Comparison of ENCODE assay signal across 18 cellular contexts in the genomic region with DNA sequence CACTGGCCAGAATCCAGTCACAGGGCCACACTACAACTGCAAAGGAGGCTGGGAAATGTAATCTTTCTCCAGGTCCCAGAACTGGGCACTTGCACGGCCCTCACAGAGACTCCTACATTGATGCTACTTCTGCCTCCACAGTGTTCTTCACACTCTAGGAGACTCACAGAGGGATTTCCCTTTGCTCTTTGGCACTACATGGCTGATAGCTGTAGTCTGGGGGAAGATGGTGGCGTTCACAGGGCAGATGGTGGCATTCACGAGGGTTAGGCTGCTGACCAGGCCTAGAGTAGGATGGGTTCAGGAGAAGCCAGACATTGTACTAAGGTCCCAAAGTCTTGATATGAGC.
DNase-seq lines count a peak whose midpoint lies in the region; ATAC-seq and TF ChIP-seq lines count a peak whose summit lies in the region.
"Had no signal": no experiment of that assay in that cellular context is flagged by ENCODE, and none has a peak within 500 bp of the region (broad histone marks: within the 10 kb centered on the region; RNA-seq: fewer than 3 reads in every experiment).

No MANE protein-coding gene starts in this region.

- H2BK12ac ChIP-seq in trophoblast cell (ENCODE audit: low read length), result peak overlapping the region; percentile 89

- peak overlapping the region; percentile 50; the same call in 1 of the 2 replicates for H3K56ac ChIP-seq in IMR-90 (ENCODE audit: extremely low read depth, insufficient read depth, low read length)

- in situ Hi-C loops in IMR-90 (cut with MboI; ENCODE audit: low sequenced_read_pairs), result no loop called here

- H2AK5ac ChIP-seq in IMR-90 (ENCODE audit: low read depth, low read length) (peak overlapping the region; percentile 97), trophoblast cell (ENCODE audit: low read length) (peak overlapping the region; percentile 5)

- no peak for TF ChIP-seq CTCF in IMR-90 (conservative IDR thresholded peaks at IDR 0.05; ENCODE audit: low read depth, low read length)
- no peak for TF ChIP-seq CTCF in left lung (IDR thresholded peaks at IDR 0.05)
- TF ChIP-seq CTCF in suprapubic skin (IDR thresholded peaks at IDR 0.05), result no peak

- DNase-seq in IMR-90, result no peak
- DNase-seq in left lung, result no peak
- no peak for DNase-seq in trophoblast cell
- no peak for DNase-seq in T-helper 9 cell
- no peak for DNase-seq in NCI-H2107 (lab: John Stamatoyannopoulos, UW)
- DNase-seq in suprapubic skin (ENCODE audit: low spot score in 2 of 2), result no peak
- DNase-seq: Caco-2; CD8-positive, alpha-beta T cell; KBM-7; NCI-H2029; NCI-H526 treated with DMSO at 0.1 percent for 48 hours; PC-9; Right ventricle myocardium superior had no signal

- no peak for TF ChIP-seq EP300 in suprapubic skin (IDR thresholded peaks at IDR 0.05)

- H3K9ac ChIP-seq in IMR-90 (ENCODE audit: low read depth, low read length), result no peak overlapping the region
- no peak overlapping the region for H3K9ac ChIP-seq in trophoblast cell (ENCODE audit: low read length)

- peak overlapping the region; percentile 80 for H3K27ac ChIP-seq in IMR-90 (ENCODE audit: insufficient read depth, low read length)
- no peak overlapping the region for H3K27ac ChIP-seq in left lung
- peak overlapping the region; percentile 67 for H3K27ac ChIP-seq in trophoblast cell (ENCODE audit: low read depth, low read length)
- H3K27ac ChIP-seq in suprapubic skin, result no peak overlapping the region
- H3K27ac ChIP-seq: C4-2B, PC-9 had no signal

- no peaks in the 10 kb centered on the region for H3K27me3 ChIP-seq in IMR-90 (ENCODE audit: control insufficient read depth, insufficient read depth, low read length)
- H3K27me3 ChIP-seq in left lung, result no peaks in the 10 kb centered on the region
- H3K27me3 ChIP-seq in trophoblast cell (ENCODE audit: insufficient read depth, low read length), result no peaks in the 10 kb centered on the region
- no peaks in the 10 kb centered on the region for H3K27me3 ChIP-seq in suprapubic skin

- peaks cover 16% of the 10 kb centered on the region for H3K9me1 ChIP-seq in IMR-90 (ENCODE audit: insufficient read depth, low read length)

- dilution Hi-C loops in IMR-90 (cut with HindIII; ENCODE audit: low sequenced_read_pairs, unreplicated experiment), result no loop called here

- peak overlapping the region; percentile 92 for H4K91ac ChIP-seq in IMR-90 (ENCODE audit: insufficient read depth, low read depth, low read length)
- H4K91ac ChIP-seq in trophoblast cell (ENCODE audit: low read depth, low read length), result peak overlapping the region; percentile 90

- peak overlapping the region; percentile 84 for H3K23ac ChIP-seq in IMR-90 (ENCODE audit: low read depth, low read length)
- no peak overlapping the region for H3K23ac ChIP-seq in trophoblast cell (ENCODE audit: low read length)

- ATAC-seq in IMR-90 (ENCODE audit: low read depth), result no peak
- no peak for ATAC-seq in SK-N-SH treated with all-trans-retinoic acid at 6 μM for 48 hours
- ATAC-seq in left lung, result peak; percentile 28
- no peak for ATAC-seq in HG03159 (IDR thresholded peaks at IDR 0.05; ENCODE audit: unreplicated experiment)
- ATAC-seq: CD8-positive, alpha-beta T cell; HCT116; HepG2 had no signal

- H3K9me3 ChIP-seq in IMR-90 (ENCODE audit: control insufficient read depth, insufficient read depth, low read length), result no peaks in the 10 kb centered on the region
- no peaks in the 10 kb centered on the region for H3K9me3 ChIP-seq in left lung
- peaks cover 1% of the 10 kb centered on the region for H3K9me3 ChIP-seq in trophoblast cell (ENCODE audit: insufficient read depth, low read depth, low read length)
- no peaks in the 10 kb centered on the region for H3K9me3 ChIP-seq in suprapubic skin
- H3K9me3 ChIP-seq: Caco-2 had no signal

- H3K36me3 ChIP-seq in IMR-90 (ENCODE audit: control insufficient read depth, insufficient read depth, low read length), result no peaks in the 10 kb centered on the region
- no peaks in the 10 kb centered on the region for H3K36me3 ChIP-seq in left lung
- H3K36me3 ChIP-seq in trophoblast cell (ENCODE audit: control insufficient read depth in 1 of 2, insufficient read depth in 2 of 2, low read length in 2 of 2), result no peaks in the 10 kb centered on the region
- H3K36me3 ChIP-seq in suprapubic skin, result no peaks in the 10 kb centered on the region

- peak overlapping the region; percentile 80 for H3K14ac ChIP-seq in IMR-90 (replicated peaks; ENCODE audit: low read depth, low read length)
- H3K14ac ChIP-seq in trophoblast cell (ENCODE audit: low read length), result peak overlapping the region; percentile 38

- WGBS in IMR-90 (ENCODE audit: extremely low coverage in 2 of 2, insufficient read length in 1 of 2), 2 experiments, result no CpG with 5 or more reads among the region's 3 CpGs
- no CpG with 5 or more reads among the region's 3 CpGs for WGBS in trophoblast cell (ENCODE audit: extremely low coverage, insufficient coverage, insufficient read length)
- 95% methylated on average over 3 of the region's 3 CpGs for WGBS in suprapubic skin

- peak overlapping the region; percentile 74 for H2AFZ ChIP-seq in IMR-90 (replicated peaks; ENCODE audit: low read length, poor library complexity)
- H2AFZ ChIP-seq in trophoblast cell (ENCODE audit: insufficient read depth, low read length, poor library complexity), result no peak overlapping the region
- H2AFZ ChIP-seq: PC-9 had no signal

- H2BK15ac ChIP-seq in IMR-90 (ENCODE audit: low read depth, low read length), result peak overlapping the region; percentile 98; the same call in 2 of the 3 replicates

- H3K79me2 ChIP-seq in trophoblast cell (ENCODE audit: control insufficient read depth, insufficient read depth, low read length, poor library complexity), result no peaks in the 10 kb centered on the region

- H3K4ac ChIP-seq in IMR-90 (ENCODE audit: low read depth, low read length) (peak overlapping the region; percentile 93), trophoblast cell (ENCODE audit: low read depth, low read length) (no peak overlapping the region)

- H3K4me3 ChIP-seq in IMR-90 (ENCODE audit: insufficient read depth, low read depth, low read length), result no peak overlapping the region
- no peak overlapping the region for H3K4me3 ChIP-seq in left lung
- no peak overlapping the region for H3K4me3 ChIP-seq in trophoblast cell (ENCODE audit: low read depth, low read length)
- H3K4me3 ChIP-seq in suprapubic skin, result no peak overlapping the region
- H3K4me3 ChIP-seq: PC-9 had no signal

- CTCF ChIA-PET in IMR-90 (lab: Yijun Ruan, JAX), result interaction anchor here (1.3 kb wide), 1 partner anchor 28 kb away, joined by 3 read pairs; no protein-coding TSS in a partner anchor

- TF ChIP-seq RAD21 in IMR-90 (IDR thresholded peaks at IDR 0.05; ENCODE audit: low read length), result no peak

- no peak overlapping the region for H4K12ac ChIP-seq in trophoblast cell (ENCODE audit: low read depth, low read length)

- H2BK120ac ChIP-seq in IMR-90 (ENCODE audit: low read depth, low read length) (peak overlapping the region; percentile 91), trophoblast cell (ENCODE audit: insufficient read depth, low read length, poor library complexity) (peak overlapping the region; percentile 18)

- POLR2A ChIA-PET in IMR-90 (lab: Charles Lee; ENCODE audit: unreplicated experiment), result no interaction called here

- H3K18ac ChIP-seq in IMR-90 (ENCODE audit: low read depth, low read length) (peak overlapping the region; percentile 81), trophoblast cell (ENCODE audit: low read length) (no peak overlapping the region)

- peak overlapping the region; percentile 97 for H2BK20ac ChIP-seq in IMR-90 (ENCODE audit: low read depth, low read length)

- intact Hi-C loops in IMR-90 (cut with micrococcal nuclease) (loop anchor here (2.0 kb wide), 2 partner anchors 149 to 425 kb away; no protein-coding TSS in a partner anchor), left lung (cut with DNase I) (no loop called here)

- H4K5ac ChIP-seq in IMR-90 (ENCODE audit: low read depth, low read length), result peak overlapping the region; percentile 83

- BruUV-seq in IMR-90 (replicated peaks; lab: Mats Ljungman, UMichigan), result no TSS peak

- no peak; the same call in 1 of the 2 replicates for TF ChIP-seq POLR2A in IMR-90 (IDR thresholded peaks at IDR 0.05; ENCODE audit: low read depth, low read length)
- no peak for TF ChIP-seq POLR2A in suprapubic skin (IDR thresholded peaks at IDR 0.05)

- H3K4me2 ChIP-seq in IMR-90 (ENCODE audit: low read depth, low read length) (no peak overlapping the region), trophoblast cell (ENCODE audit: low read length) (no peak overlapping the region)
- H3K4me2 ChIP-seq: PC-9 had no signal

- H3K4me1 ChIP-seq in IMR-90 (ENCODE audit: control insufficient read depth, insufficient read depth, low read length) (peaks cover 24% of the 10 kb centered on the region), left lung (no peaks in the 10 kb centered on the region), trophoblast cell (ENCODE audit: control insufficient read depth in 1 of 2, insufficient read depth in 2 of 2, low read length in 2 of 2) (peaks cover 5 to 10% of the 10 kb centered on the region in 2 experiments), suprapubic skin (peaks cover 7% of the 10 kb centered on the region)
- H3K4me1 ChIP-seq: Caco-2 had no signal

- H2BK5ac ChIP-seq in IMR-90 (ENCODE audit: low read depth, low read length, poor library complexity, severe bottlenecking) (peak overlapping the region; percentile 55), trophoblast cell (ENCODE audit: low read depth, low read length, poor library complexity) (peak overlapping the region; percentile 13)

- H4K8ac ChIP-seq in IMR-90 (ENCODE audit: low read depth in 2 of 2, low read length in 2 of 2) (peak overlapping the region; percentile 68 to 95), trophoblast cell (ENCODE audit: low read depth, low read length) (peak overlapping the region; percentile 18)

- peak overlapping the region; percentile 52 for H2AK9ac ChIP-seq in IMR-90 (replicated peaks; ENCODE audit: low read depth, low read length, poor library complexity)

- H3K79me1 ChIP-seq in IMR-90 (ENCODE audit: low read depth in 1 of 2, low read length in 2 of 2) (no peaks in the 10 kb centered on the region), trophoblast cell (ENCODE audit: low read length) (peaks cover 9% of the 10 kb centered on the region)

- no peaks in the 10 kb centered on the region for H4K20me1 ChIP-seq in IMR-90 (ENCODE audit: insufficient read depth, low read length)

TF ChIP-seq in SK-N-SH treated with all-trans-retinoic acid at 6 μM for 48 hours, 23 proteins besides CTCF, POLR2A, EP300 and RAD21:
- TF ChIP-seq TCF4 (CRISPR knock-in tag; IDR thresholded peaks at IDR 0.05; ENCODE audit: borderline replicate concordance) (no peak), ZFP3 (CRISPR knock-in tag; IDR thresholded peaks at IDR 0.05) (0 out of 2 replicates have a peak, but pooled peaks have one; percentile 55)

Comparison
In these comparisons a context has a peak if more than half of its experiments do, and no peak if none do; other contexts are left out.
1. H3K27ac ChIP-seq: peak in IMR-90 (single experiment) and trophoblast cell (single experiment); none in left lung (0 of 2) and suprapubic skin (single experiment).